In genomic region chr21:32532636-32533035, GRCh38 we compare ENCODE assay signal across 1 cellular context.
TF ChIP-seq lines count a peak whose summit lies in the region.

No MANE protein-coding gene starts in this region.

TF ChIP-seq in H1, 55 proteins besides CTCF, POLR2A, EP300 and RAD21:
- TF ChIP-seq BACH1 (IDR thresholded peaks at IDR 0.05; ENCODE audit: low read length): no peak
- TF ChIP-seq TCF12 (IDR thresholded peaks at IDR 0.05; ENCODE audit: low read depth, low read length): no peak
- TF ChIP-seq SIX5 (IDR thresholded peaks at IDR 0.05; ENCODE audit: low read depth, low read length): no peak
- no peak for TF ChIP-seq EGR1 (IDR thresholded peaks at IDR 0.05; ENCODE audit: borderline replicate concordance, low read depth, low read length)
- TF ChIP-seq CEBPB (IDR thresholded peaks at IDR 0.05; ENCODE audit: low read depth, low read length): no peak
- no peak for TF ChIP-seq BCL11A (IDR thresholded peaks at IDR 0.05; ENCODE audit: low read depth in 2 of 2, low read length in 2 of 2)
- no peak for TF ChIP-seq E2F6 (IDR thresholded peaks at IDR 0.05)
- no peak for TF ChIP-seq CTBP2 (IDR thresholded peaks at IDR 0.05; ENCODE audit: borderline replicate concordance, insufficient read depth, insufficient read length, low read length)
- TF ChIP-seq ASH2L (IDR thresholded peaks at IDR 0.05; ENCODE audit: low read length): no peak
- no peak for TF ChIP-seq KDM5A (IDR thresholded peaks at IDR 0.05; ENCODE audit: low read length)
- no peak for TF ChIP-seq CBX8 (IDR thresholded peaks at IDR 0.05; ENCODE audit: borderline replicate concordance, low read depth, low read length)
- no peak for TF ChIP-seq ATF3 (IDR thresholded peaks at IDR 0.05; ENCODE audit: insufficient read depth, low read depth, low read length)
- TF ChIP-seq FOSL1 (IDR thresholded peaks at IDR 0.05; ENCODE audit: insufficient read depth, low read depth, low read length): no peak
- TF ChIP-seq SRF (IDR thresholded peaks at IDR 0.05; ENCODE audit: low read depth, low read length): no peak
- TF ChIP-seq CHD7 (IDR thresholded peaks at IDR 0.05; ENCODE audit: insufficient replicate concordance, low read length): no peak
- no peak for TF ChIP-seq CREB1 (IDR thresholded peaks at IDR 0.05)
- TF ChIP-seq NANOG (IDR thresholded peaks at IDR 0.05; ENCODE audit: insufficient read depth, low read depth, low read length, poor library complexity, severe bottlenecking): no peak
- TF ChIP-seq JUND (IDR thresholded peaks at IDR 0.05; ENCODE audit: low read length): no peak
- no peak for TF ChIP-seq SP1 (IDR thresholded peaks at IDR 0.05; ENCODE audit: low read depth, low read length)
- TF ChIP-seq HDAC6 (IDR thresholded peaks at IDR 0.05; ENCODE audit: low read depth, low read length): no peak
